In the genomic region with DNA sequence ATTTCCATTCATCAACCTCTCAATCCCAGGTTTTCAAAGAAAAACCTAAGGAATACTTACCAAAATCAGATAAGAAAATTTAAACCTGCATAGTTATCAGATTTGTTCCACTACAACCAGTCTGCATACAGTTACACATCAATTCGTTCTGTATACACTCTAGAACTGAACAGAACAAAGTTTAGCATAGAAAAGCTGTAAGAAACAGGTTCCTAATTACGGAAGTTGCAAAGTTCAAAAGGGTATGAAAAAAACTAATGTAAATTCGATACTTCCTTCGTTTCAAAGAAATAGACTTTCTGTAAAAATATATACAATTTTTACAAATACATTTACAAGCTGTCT, we compare ENCODE assay signal across 8 cellular contexts. TPM values are rescaled to one million over a fixed set of nuclear protein-coding genes. Genes with fewer than 3 reads are reported as not detected.
DNase-seq lines count a peak whose midpoint lies in the region; ATAC-seq and TF ChIP-seq lines count a peak whose summit lies in the region.

No MANE protein-coding gene starts in this region.

- intact Hi-C loops in gastrocnemius medialis (cut with DNase I; ENCODE audit: low total_unique reads) (no loop called here), posterior vena cava (cut with DNase I) (no loop called here)

- H3K27me3 ChIP-seq in gastrocnemius medialis, result no peaks in the 10 kb centered on the region

- no peaks in the 10 kb centered on the region for H3K9me3 ChIP-seq in gastrocnemius medialis

- H3K4me1 ChIP-seq in gastrocnemius medialis, result peaks cover 49 to 52% of the 10 kb centered on the region in 2 donors

- in situ Hi-C loops in gastrocnemius medialis (cut with MboI; ENCODE audit: low sequenced_read_pairs in 4 of 4), result no loop called here

- H3K36me3 ChIP-seq in gastrocnemius medialis, result peaks cover 0 to 66% of the 10 kb centered on the region in 2 donors

- POLR2A ChIA-PET in T-cell (lab: Charles Lee), result interaction anchor here (0.6 to 11.0 kb wide), 13 partner anchors 8 to 689 kb away, joined by 3 to 255 read pairs (median 5); a partner anchor contains a TSS

- H3K4me3 ChIP-seq in GM12875 (ENCODE audit: low read depth, low read length) (peak overlapping the region; percentile 44), fibroblast of villous mesenchyme (ENCODE audit: low read depth, low read length) (peak overlapping the region; percentile 95), gastrocnemius medialis (peak overlapping the region; percentile 67 to 98 (median 84))

- peak overlapping the region; percentile 100 for H3K27ac ChIP-seq in gastrocnemius medialis

- H3K27me3 Mint-ChIP-seq in T-cell, result no peaks in the 10 kb centered on the region

- H3K27ac Mint-ChIP-seq in T-cell, result peak overlapping the region; percentile 96 to 98

- H3K36me3 Mint-ChIP-seq in T-cell, result peaks cover 68% of the 10 kb centered on the region

- DNase-seq in T-cell (no peak), fibroblast of villous mesenchyme (ENCODE audit: low read depth) (no peak), gastrocnemius medialis (no peak), NCI-H1092 treated with DMSO at 0.1 percent for 48 hours (lab: John Stamatoyannopoulos, UW) (no peak), COLO829 (ENCODE audit: low spot score) (no peak), NCI-H2081 (lab: John Stamatoyannopoulos, UW) (no peak), posterior vena cava (ENCODE audit: low spot score) (no peak)

- CTCF ChIA-PET in T-cell (lab: Charles Lee), result interaction anchor here (0.9 to 12.6 kb wide), 6 partner anchors 9 to 46 kb away, joined by 3 to 170 read pairs (median 4); no protein-coding TSS in a partner anchor

- H3K4me1 Mint-ChIP-seq in T-cell, result peaks cover 53 to 57% (median 56%) of the 10 kb centered on the region in 3 donors

- no peaks in the 10 kb centered on the region for H3K9me3 Mint-ChIP-seq in T-cell

- TF ChIP-seq CTCF in GM12875 (IDR thresholded peaks at IDR 0.05; ENCODE audit: borderline replicate concordance, insufficient read depth, low read depth, low read length) (no peak), fibroblast of villous mesenchyme (IDR thresholded peaks at IDR 0.05; ENCODE audit: insufficient read depth, low read depth, low read length) (no peak), gastrocnemius medialis (IDR thresholded peaks at IDR 0.05 in 4 of 5, conservative IDR thresholded peaks at IDR 0.05 in 1 of 5) (no peak)

- ATAC-seq in T-cell (replicated peaks in 1 of 4) (no peak), gastrocnemius medialis (no peak)

- H3K4me3 Mint-ChIP-seq in T-cell, result peak overlapping the region; percentile 95 to 100 (median 99)

- no peak for TF ChIP-seq POLR2A in gastrocnemius medialis (IDR thresholded peaks at IDR 0.05)

RNA-seq across cellular contexts. Expression of a gene that starts 3.1 kb away (rescaled TPM):
- total RNA-seq in T-cell (100 to 1,000 TPM; 478 to 731 (median 517) TPM), fibroblast of villous mesenchyme (218 and 272 TPM in 2 replicates), gastrocnemius medialis (100 to 1,000 TPM; 136 to 199 (median 176) TPM), posterior vena cava (100 to 1,000 TPM; 210 to 267 TPM)

RNA-seq across cellular contexts. Expression of a gene that starts 27.1 kb away (rescaled TPM):
- total RNA-seq in T-cell (under 1 TPM; 0.26 to 0.66 (median 0.49) TPM), fibroblast of villous mesenchyme (2.9 and 8.6 TPM in 2 replicates), gastrocnemius medialis (10 to 100 TPM in 2 of 4 donors, 1 to 10 TPM in 2; 5.6 to 30.0 (median 10.7) TPM), posterior vena cava (10 to 100 TPM; 79.6 to 99.6 TPM)

RNA-seq across cellular contexts. Expression of a gene that starts 53.1 kb away (rescaled TPM):
- total RNA-seq in T-cell (100 to 1,000 TPM; 108 to 158 (median 110) TPM), fibroblast of villous mesenchyme (76.3 and 78.6 TPM in 2 replicates), gastrocnemius medialis (100 to 1,000 TPM; 164 to 302 (median 219) TPM), posterior vena cava (100 to 1,000 TPM; 149 to 156 TPM)

Comparison
In these comparisons a context has a peak if more than half of its experiments do, and no peak if none do; other contexts are left out.
1. H3K4me3 ChIP-seq: peak in every context shown above with its lines; median percentile 95 in fibroblast of villous mesenchyme; 84 in gastrocnemius medialis; 44 in GM12875.